Comparison of ENCODE assay signal across 7 cellular contexts in genomic region chr2:26882220-26882619, GRCh38. TPM values are rescaled to one million over a fixed set of nuclear protein-coding genes. Genes with fewer than 3 reads are reported as not detected.
"Had no signal": no experiment of that assay in that cellular context is flagged by ENCODE, and none has a peak within 500 bp of the region (broad histone marks: within the 10 kb centered on the region; RNA-seq: fewer than 3 reads in every experiment).

No MANE protein-coding gene starts in this region.

RNA-seq across cellular contexts. Expression of gene DPYSL5, which starts 34.3 kb away (rescaled TPM):
- total RNA-seq: LHCN-M2, MCF 10A, OCI-LY7, PC-9, Right ventricle myocardium inferior, RPMI7951, SK-MEL-5 had no signal
